In genomic region chr15:75732206-75732808, GRCh38 we compare ENCODE assay signal across 12 cellular contexts. TPM values are rescaled to one million over a fixed set of nuclear protein-coding genes. Genes with fewer than 3 reads are reported as not detected.
DNase-seq lines count a peak whose midpoint lies in the region; ATAC-seq and TF ChIP-seq lines count a peak whose summit lies in the region.
"Had no signal": no experiment of that assay in that cellular context is flagged by ENCODE, and none has a peak within 500 bp of the region (broad histone marks: within the 10 kb centered on the region; RNA-seq: fewer than 3 reads in every experiment).

No MANE protein-coding gene starts in this region.

- H2BK15ac ChIP-seq in mesenchymal stem cell (ENCODE audit: low read depth, poor library complexity, severe bottlenecking), result peak overlapping the region; percentile 80

- H3K4me3 ChIP-seq in mesenchymal stem cell (ENCODE audit: insufficient read depth in 1 of 2, low read depth in 1 of 2, low read length in 2 of 2) (no peak overlapping the region), tibial artery (no peak overlapping the region)
- H3K4me3 ChIP-seq: right lobe of liver had no signal

- H3K36me3 ChIP-seq in mesenchymal stem cell (ENCODE audit: control insufficient read depth in 1 of 2, insufficient read depth in 2 of 2, low read depth in 1 of 2, low read length in 2 of 2) (no peaks in the 10 kb centered on the region), tibial artery (no peaks in the 10 kb centered on the region)
- H3K36me3 ChIP-seq: right lobe of liver had no signal

- H2BK12ac ChIP-seq in mesenchymal stem cell (ENCODE audit: low read length in 2 of 2), result peak overlapping the region; percentile 40 to 88

- peak overlapping the region; percentile 98 for H4K8ac ChIP-seq in mesenchymal stem cell (ENCODE audit: low read length)

- peak overlapping the region; percentile 50 for H3K4me2 ChIP-seq in mesenchymal stem cell (ENCODE audit: low read length, poor library complexity, severe bottlenecking)

- no peak overlapping the region for H2BK5ac ChIP-seq in mesenchymal stem cell (ENCODE audit: low read depth, low read length, poor library complexity, severe bottlenecking)

- no peak for TF ChIP-seq CTCF in brain (conservative IDR thresholded peaks at IDR 0.05)
- no peak for TF ChIP-seq CTCF in tibial artery (IDR thresholded peaks at IDR 0.05)

- 69% methylated on average over 15 of the region's 16 CpGs for WGBS in mesenchymal stem cell

- H3K4me1 Mint-ChIP-seq in brain, result peaks cover 61% of the 10 kb centered on the region

- peak overlapping the region; percentile 10 to 97 (median 75) for H3K27ac Mint-ChIP-seq in brain
- H3K27ac Mint-ChIP-seq: T-helper 2 cell treated with Interferon-gamma antibody and Interleukin-4, amounts not matched to agents 5 μg/mL and 100 μg/mL, for 36 hours had no signal

- no peak for ATAC-seq in GM21737 (IDR thresholded peaks at IDR 0.05; ENCODE audit: unreplicated experiment)

- no peaks in the 10 kb centered on the region for H3K9me3 Mint-ChIP-seq in brain
- H3K9me3 Mint-ChIP-seq: T-helper 2 cell treated with Interferon-gamma antibody and Interleukin-4, amounts not matched to agents 5 μg/mL and 100 μg/mL, for 36 hours had no signal

- intact Hi-C loops in tibial artery (cut with DNase I; ENCODE audit: low total_unique reads), result loop anchor here (2.0 kb wide), 1 partner anchor 48 kb away; no protein-coding TSS in a partner anchor

- H3K27me3 Mint-ChIP-seq in brain, result peaks cover 6% of the 10 kb centered on the region

- no peaks in the 10 kb centered on the region for H3K9me3 ChIP-seq in mesenchymal stem cell (ENCODE audit: control insufficient read depth, low read length)
- H3K9me3 ChIP-seq in tibial artery, result no peaks in the 10 kb centered on the region
- H3K9me3 ChIP-seq: right lobe of liver had no signal

- no peak overlapping the region for H3K9ac ChIP-seq in mesenchymal stem cell (ENCODE audit: low read length)

- H2AK5ac ChIP-seq in mesenchymal stem cell (ENCODE audit: low read length, severe bottlenecking), result no peak overlapping the region

- in situ Hi-C loops in KBM-7 (cut with MboI; ENCODE audit: low pct_unique_long_range_greater_than_20kb, low sequenced_read_pairs), result no loop called here

- H3K4me1 ChIP-seq in mesenchymal stem cell (ENCODE audit: control insufficient read depth, insufficient read depth, low read depth, low read length) (peaks cover 28% of the 10 kb centered on the region), tibial artery (peaks cover 6 to 12% (median 9%) of the 10 kb centered on the region in 4 donors)
- H3K4me1 ChIP-seq: right lobe of liver had no signal

- H2BK120ac ChIP-seq in mesenchymal stem cell (ENCODE audit: low read depth, low read length), result peak overlapping the region; percentile 86

- H3K23ac ChIP-seq in mesenchymal stem cell (ENCODE audit: low read length in 2 of 2), result no peak overlapping the region

- H3K36me3 Mint-ChIP-seq in brain, result no peaks in the 10 kb centered on the region

- peak overlapping the region in 1 of 2 experiments; percentile 74 for H3K14ac ChIP-seq in mesenchymal stem cell (ENCODE audit: low read length in 2 of 2)

- H3K4ac ChIP-seq in mesenchymal stem cell (ENCODE audit: low read depth in 1 of 2, low read length in 2 of 2), result peak overlapping the region; percentile 69 to 88

- H3K27me3 ChIP-seq in mesenchymal stem cell (ENCODE audit: control insufficient read depth in 1 of 2, insufficient read depth in 1 of 2, low read length in 2 of 2) (peaks cover 0 to 5% of the 10 kb centered on the region in 2 experiments), tibial artery (no peaks in the 10 kb centered on the region)
- H3K27me3 ChIP-seq: right lobe of liver had no signal

- H3K79me1 ChIP-seq in mesenchymal stem cell (replicated peaks; ENCODE audit: low read length, poor library complexity, severe bottlenecking), result peaks cover 13% of the 10 kb centered on the region

- peak overlapping the region; percentile 84 for H4K91ac ChIP-seq in mesenchymal stem cell (ENCODE audit: low read length)

- no peak overlapping the region for H3K27ac ChIP-seq in mesenchymal stem cell (ENCODE audit: low read length, poor library complexity, severe bottlenecking)
- H3K27ac ChIP-seq in tibial artery, result no peak overlapping the region
- H3K27ac ChIP-seq: right lobe of liver had no signal

- DNase-seq in NCI-H2227 treated with DMSO at 0.1 percent for 48 hours (lab: John Stamatoyannopoulos, UW) (peak; percentile 47), NCI-H2227 (lab: John Stamatoyannopoulos, UW; ENCODE audit: unreplicated experiment) (no peak), mesenchymal stem cell (no peak), tibial artery (peak; percentile 18 to 69), KBM-7 (no peak), COLO668 (lab: John Stamatoyannopoulos, UW; ENCODE audit: unreplicated experiment) (no peak)
- DNase-seq: 8988T, NCI-H510A had no signal

- peak overlapping the region; percentile 73 to 80 for H3K18ac ChIP-seq in mesenchymal stem cell (ENCODE audit: low read depth in 1 of 2, low read length in 2 of 2)

- no peak overlapping the region for H2AFZ ChIP-seq in mesenchymal stem cell (ENCODE audit: low read depth, low read length)

- peak overlapping the region in 3 of 5 experiments; percentile 30 to 46 (median 38) for H3K4me3 Mint-ChIP-seq in brain
- H3K4me3 Mint-ChIP-seq: T-helper 2 cell treated with Interferon-gamma antibody and Interleukin-4, amounts not matched to agents 5 μg/mL and 100 μg/mL, for 36 hours had no signal

RNA-seq across cellular contexts. Expression of gene CSPG4, which starts 19.7 kb away (rescaled TPM):
- polyA plus RNA-seq in brain (ENCODE audit: insufficient read depth, low read depth, low replicate concordance), result 11.3 TPM
- polyA plus RNA-seq in mesenchymal stem cell (2013, experiment 1 of 2), result 12.4 TPM
- 11.3 TPM for polyA plus RNA-seq in mesenchymal stem cell (2013, experiment 2 of 2)

Comparison
In these comparisons a context has a peak if more than half of its experiments do, and no peak if none do; other contexts are left out.
1. DNase-seq: peak in NCI-H2227 treated with DMSO at 0.1 percent for 48 hours (single experiment) and tibial artery (2 of 2); none in NCI-H2227 (single experiment), mesenchymal stem cell (single experiment), KBM-7 (single experiment) and COLO668 (single experiment).